Comparison of ENCODE assay signal across 18 cellular contexts in genomic region chr17:9872852-9873251, GRCh38. TPM values are rescaled to one million over a fixed set of nuclear protein-coding genes. Genes with fewer than 3 reads are reported as not detected.
DNase-seq lines count a peak whose midpoint lies in the region; ATAC-seq and TF ChIP-seq lines count a peak whose summit lies in the region.
"Had no signal": no experiment of that assay in that cellular context is flagged by ENCODE, and none has a peak within 500 bp of the region (broad histone marks: within the 10 kb centered on the region; RNA-seq: fewer than 3 reads in every experiment).

No MANE protein-coding gene starts in this region.

- H3K4me3 ChIP-seq in gastroesophageal sphincter (no peak overlapping the region), tibial artery (no peak overlapping the region)
- H3K4me3 ChIP-seq: BLaER1, GM23338 had no signal

- DNase-seq in LoVo (ENCODE audit: low spot score) (peak; percentile 49), tibial artery (peak; percentile 35 to 71), NCI-H2081 (lab: John Stamatoyannopoulos, UW) (no peak), HuH-7.5 (ENCODE audit: low spot score) (no peak)
- DNase-seq: 8988T; CD4-positive, alpha-beta memory T cell; DMS153; DMS79; GDM1; HCEC 1CT had no signal

- TF ChIP-seq EP300 in gastroesophageal sphincter (IDR thresholded peaks at IDR 0.05) = no peak

- H3K27ac ChIP-seq in angular gyrus (ENCODE audit: low read depth, low read length) (peak overlapping the region; percentile 14), gastroesophageal sphincter (peak overlapping the region in 2 of 4 donors; percentile 17 to 51), tibial artery (no peak overlapping the region)
- H3K27ac ChIP-seq: BLaER1 had no signal

- ATAC-seq in gastroesophageal sphincter = peak; percentile 41
- no peak for ATAC-seq in HG02840 (IDR thresholded peaks at IDR 0.05; ENCODE audit: low FRiP score, unreplicated experiment)
- ATAC-seq: GM23338, HepG2 had no signal

- H3K4me1 ChIP-seq in gastroesophageal sphincter = peaks cover 5 to 34% (median 7%) of the 10 kb centered on the region in 3 donors
- peaks cover 0 to 14% (median 0%) of the 10 kb centered on the region in 4 donors for H3K4me1 ChIP-seq in tibial artery

- intact Hi-C loops in tibial artery (cut with DNase I; ENCODE audit: low total_unique reads) = no loop called here

- WGBS in gastroesophageal sphincter (ENCODE audit: low coverage in 1 of 2), 2 donors = 40 to 47% methylated on average over 2 to 3 of the region's 6 CpGs

- no peak for TF ChIP-seq CTCF in gastroesophageal sphincter (IDR thresholded peaks at IDR 0.05)
- no peak for TF ChIP-seq CTCF in tibial artery (IDR thresholded peaks at IDR 0.05)

- TF ChIP-seq POLR2A in gastroesophageal sphincter (IDR thresholded peaks at IDR 0.05) = no peak

- H3K9me3 ChIP-seq in gastroesophageal sphincter (no peaks in the 10 kb centered on the region), tibial artery (no peaks in the 10 kb centered on the region)
- H3K9me3 ChIP-seq: BLaER1 had no signal

- H3K27me3 ChIP-seq in gastroesophageal sphincter (no peaks in the 10 kb centered on the region), tibial artery (no peaks in the 10 kb centered on the region)
- H3K27me3 ChIP-seq: BLaER1 had no signal

- no peaks in the 10 kb centered on the region for H3K36me3 ChIP-seq in gastroesophageal sphincter
- no peaks in the 10 kb centered on the region for H3K36me3 ChIP-seq in tibial artery
- H3K36me3 ChIP-seq: BLaER1 had no signal

RNA-seq across cellular contexts. Expression of gene RCVRN, which starts 32.2 kb away (rescaled TPM):
- total RNA-seq in gastroesophageal sphincter = under 1 TPM in 3 of 4 donors, not detected in 1; 0.27 to 0.81 (median 0.32) TPM
- total RNA-seq: A673; CD4-positive, alpha-beta memory T cell; Daoy; GM23338; HepG2 had no signal

RNA-seq across cellular contexts. Expression of gene GLP2R, which starts 47.1 kb away (rescaled TPM):
- 10 to 100 TPM in 3 of 4 donors, 1 to 10 TPM in 1; 7.2 to 14.5 (median 13.8) TPM for total RNA-seq in gastroesophageal sphincter
- total RNA-seq: A673; CD4-positive, alpha-beta memory T cell; GM23338 had no signal

RNA-seq across cellular contexts. Expression of gene GSG1L2, which starts 51.0 kb away (rescaled TPM):
- not detected for total RNA-seq in gastroesophageal sphincter
- total RNA-seq: A673; CD4-positive, alpha-beta memory T cell; Daoy; GM23338; HepG2 had no signal

Comparison
In these comparisons a context has a peak if more than half of its experiments do, and no peak if none do; other contexts are left out.
1. DNase-seq: peak in LoVo (single experiment) and tibial artery (2 of 2); none in NCI-H2081 (0 of 2) and HuH-7.5 (single experiment).